ENCODE assay signal across 1 cellular context in the genomic region with DNA sequence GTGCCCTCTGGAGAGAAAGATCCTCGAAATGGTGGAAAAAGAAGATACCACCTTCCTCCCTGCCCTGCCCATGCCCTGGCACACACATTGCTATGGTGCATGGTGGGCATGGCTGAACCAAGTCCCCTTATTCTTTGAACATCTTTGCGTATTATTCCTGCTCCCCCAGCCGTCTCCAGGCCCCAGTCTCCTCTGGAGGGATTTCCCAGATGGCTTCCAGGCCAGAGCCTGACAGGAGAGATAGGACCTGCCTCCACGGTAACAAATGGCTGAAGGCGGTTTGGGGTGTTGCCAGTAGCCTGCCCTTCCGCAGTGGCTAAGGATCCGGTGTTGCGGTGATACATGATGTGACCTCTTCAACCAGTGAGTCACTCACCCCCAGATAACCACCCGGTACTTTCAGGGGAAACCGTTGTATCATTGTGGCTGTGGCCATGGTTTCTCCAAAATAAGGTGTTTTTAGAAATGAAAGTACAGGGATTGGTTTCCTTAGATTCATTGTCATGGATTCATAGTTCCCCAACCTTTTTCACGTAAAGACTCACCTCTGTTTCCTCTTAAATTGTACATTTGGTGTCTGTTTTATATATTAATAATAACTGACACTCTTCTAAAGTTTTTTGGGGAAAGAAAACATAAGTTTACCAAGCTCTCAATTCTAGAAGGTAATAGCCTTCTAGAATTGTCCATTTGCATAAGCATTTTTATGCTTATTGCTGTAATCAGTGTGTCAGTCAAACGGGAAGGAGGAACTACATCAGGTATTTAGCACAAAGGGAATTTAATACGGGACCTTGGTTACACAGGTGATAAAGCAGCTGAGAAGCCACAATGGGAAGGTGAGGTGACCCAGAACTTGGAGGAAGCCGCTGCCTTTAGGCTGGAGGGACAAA.
TF ChIP-seq lines count a peak whose summit lies in the region.

No MANE protein-coding gene starts in this region.

TF ChIP-seq in K562, 482 proteins besides CTCF, POLR2A, EP300 and RAD21 (continued from another document):
- TF ChIP-seq, protein P1, sequence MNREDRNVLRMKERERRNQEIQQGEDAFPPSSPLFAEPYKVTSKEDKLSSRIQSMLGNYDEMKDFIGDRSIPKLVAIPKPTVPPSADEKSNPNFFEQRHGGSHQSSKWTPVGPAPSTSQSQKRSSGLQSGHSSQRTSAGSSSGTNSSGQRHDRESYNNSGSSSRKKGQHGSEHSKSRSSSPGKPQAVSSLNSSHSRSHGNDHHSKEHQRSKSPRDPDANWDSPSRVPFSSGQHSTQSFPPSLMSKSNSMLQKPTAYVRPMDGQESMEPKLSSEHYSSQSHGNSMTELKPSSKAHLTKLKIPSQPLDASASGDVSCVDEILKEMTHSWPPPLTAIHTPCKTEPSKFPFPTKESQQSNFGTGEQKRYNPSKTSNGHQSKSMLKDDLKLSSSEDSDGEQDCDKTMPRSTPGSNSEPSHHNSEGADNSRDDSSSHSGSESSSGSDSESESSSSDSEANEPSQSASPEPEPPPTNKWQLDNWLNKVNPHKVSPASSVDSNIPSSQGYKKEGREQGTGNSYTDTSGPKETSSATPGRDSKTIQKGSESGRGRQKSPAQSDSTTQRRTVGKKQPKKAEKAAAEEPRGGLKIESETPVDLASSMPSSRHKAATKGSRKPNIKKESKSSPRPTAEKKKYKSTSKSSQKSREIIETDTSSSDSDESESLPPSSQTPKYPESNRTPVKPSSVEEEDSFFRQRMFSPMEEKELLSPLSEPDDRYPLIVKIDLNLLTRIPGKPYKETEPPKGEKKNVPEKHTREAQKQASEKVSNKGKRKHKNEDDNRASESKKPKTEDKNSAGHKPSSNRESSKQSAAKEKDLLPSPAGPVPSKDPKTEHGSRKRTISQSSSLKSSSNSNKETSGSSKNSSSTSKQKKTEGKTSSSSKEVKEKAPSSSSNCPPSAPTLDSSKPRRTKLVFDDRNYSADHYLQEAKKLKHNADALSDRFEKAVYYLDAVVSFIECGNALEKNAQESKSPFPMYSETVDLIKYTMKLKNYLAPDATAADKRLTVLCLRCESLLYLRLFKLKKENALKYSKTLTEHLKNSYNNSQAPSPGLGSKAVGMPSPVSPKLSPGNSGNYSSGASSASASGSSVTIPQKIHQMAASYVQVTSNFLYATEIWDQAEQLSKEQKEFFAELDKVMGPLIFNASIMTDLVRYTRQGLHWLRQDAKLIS (CRISPR knock-in tag; IDR thresholded peaks at IDR 0.05) = 0 out of 2 replicates have a peak, but pooled peaks have one; percentile 23
- TF ChIP-seq NCOA2 (IDR thresholded peaks at IDR 0.05; ENCODE audit: partially characterized antibody in 2 of 2) (no peak), ZNF239 (CRISPR knock-in tag; IDR thresholded peaks at IDR 0.05) (peak; percentile 65), PYGO2 (tag; IDR thresholded peaks at IDR 0.05) (peak; percentile 77), HBP1 (CRISPR knock-in tag; IDR thresholded peaks at IDR 0.05) (peak; percentile 85), MAZ (CRISPR knock-in tag; conservative IDR thresholded peaks at IDR 0.05 in 1 of 2, IDR thresholded peaks at IDR 0.05 in 1 of 2) (peak; percentile 64 to 81; a peak in 3 of 4 replicates), ZNF830 (CRISPR knock-in tag; IDR thresholded peaks at IDR 0.05) (no peak), BRD9 (IDR thresholded peaks at IDR 0.05; ENCODE audit: low read depth, partially characterized antibody) (peak; percentile 65), RHOXF2B (CRISPR knock-in tag; conservative IDR thresholded peaks at IDR 0.05) (no peak), ARID3B (CRISPR knock-in tag; IDR thresholded peaks at IDR 0.05; ENCODE audit: borderline replicate concordance) (no peak), FOXP1 (CRISPR knock-in tag; IDR thresholded peaks at IDR 0.05) (no peak; the same call in 1 of the 2 replicates), ZNF274 (IDR thresholded peaks at IDR 0.05; ENCODE audit: borderline replicate concordance, low read depth, low read length) (no peak; the same call in 1 of the 2 replicates), KHSRP (IDR thresholded peaks at IDR 0.05) (peak; percentile 48; the same call in 1 of the 2 replicates), MTA1 (IDR thresholded peaks at IDR 0.05; ENCODE audit: borderline replicate concordance) (peak; percentile 74; the same call in 1 of the 2 replicates), SFPQ (IDR thresholded peaks at IDR 0.05; ENCODE audit: low read depth, low read length) (no peak), ZNF431 (CRISPR knock-in tag; IDR thresholded peaks at IDR 0.05) (no peak; the same call in 1 of the 2 replicates), MAFG (tag; conservative IDR thresholded peaks at IDR 0.05) (peak; percentile 76), ZNF79 (CRISPR knock-in tag; IDR thresholded peaks at IDR 0.05; ENCODE audit: low read depth) (peak; percentile 35; the same call in 1 of the 2 replicates), ZNF561 (CRISPR knock-in tag; conservative IDR thresholded peaks at IDR 0.05) (no peak), FOS (IDR thresholded peaks at IDR 0.05; ENCODE audit: extremely low read depth, insufficient read length) (peak; percentile 79)
- TF ChIP-seq, protein P2, sequence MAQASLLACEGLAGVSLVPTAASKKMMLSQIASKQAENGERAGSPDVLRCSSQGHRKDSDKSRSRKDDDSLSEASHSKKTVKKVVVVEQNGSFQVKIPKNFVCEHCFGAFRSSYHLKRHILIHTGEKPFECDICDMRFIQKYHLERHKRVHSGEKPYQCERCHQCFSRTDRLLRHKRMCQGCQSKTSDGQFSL (CRISPR knock-in tag; IDR thresholded peaks at IDR 0.05) = no peak
- TF ChIP-seq, protein P2 (tag; IDR thresholded peaks at IDR 0.05) = peak in 1 of 2 experiments; percentile 33; a peak in 1 of 4 replicates
- TF ChIP-seq, protein P3, sequence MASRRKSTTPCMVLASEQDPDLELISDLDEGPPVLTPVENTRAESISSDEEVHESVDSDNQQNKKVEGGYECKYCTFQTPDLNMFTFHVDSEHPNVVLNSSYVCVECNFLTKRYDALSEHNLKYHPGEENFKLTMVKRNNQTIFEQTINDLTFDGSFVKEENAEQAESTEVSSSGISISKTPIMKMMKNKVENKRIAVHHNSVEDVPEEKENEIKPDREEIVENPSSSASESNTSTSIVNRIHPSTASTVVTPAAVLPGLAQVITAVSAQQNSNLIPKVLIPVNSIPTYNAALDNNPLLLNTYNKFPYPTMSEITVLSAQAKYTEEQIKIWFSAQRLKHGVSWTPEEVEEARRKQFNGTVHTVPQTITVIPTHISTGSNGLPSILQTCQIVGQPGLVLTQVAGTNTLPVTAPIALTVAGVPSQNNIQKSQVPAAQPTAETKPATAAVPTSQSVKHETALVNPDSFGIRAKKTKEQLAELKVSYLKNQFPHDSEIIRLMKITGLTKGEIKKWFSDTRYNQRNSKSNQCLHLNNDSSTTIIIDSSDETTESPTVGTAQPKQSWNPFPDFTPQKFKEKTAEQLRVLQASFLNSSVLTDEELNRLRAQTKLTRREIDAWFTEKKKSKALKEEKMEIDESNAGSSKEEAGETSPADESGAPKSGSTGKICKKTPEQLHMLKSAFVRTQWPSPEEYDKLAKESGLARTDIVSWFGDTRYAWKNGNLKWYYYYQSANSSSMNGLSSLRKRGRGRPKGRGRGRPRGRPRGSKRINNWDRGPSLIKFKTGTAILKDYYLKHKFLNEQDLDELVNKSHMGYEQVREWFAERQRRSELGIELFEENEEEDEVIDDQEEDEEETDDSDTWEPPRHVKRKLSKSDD (conservative IDR thresholded peaks at IDR 0.05; ENCODE audit: low read length) = peak; percentile 84; the same call in 1 of the 2 replicates
- TF ChIP-seq, protein P4, sequence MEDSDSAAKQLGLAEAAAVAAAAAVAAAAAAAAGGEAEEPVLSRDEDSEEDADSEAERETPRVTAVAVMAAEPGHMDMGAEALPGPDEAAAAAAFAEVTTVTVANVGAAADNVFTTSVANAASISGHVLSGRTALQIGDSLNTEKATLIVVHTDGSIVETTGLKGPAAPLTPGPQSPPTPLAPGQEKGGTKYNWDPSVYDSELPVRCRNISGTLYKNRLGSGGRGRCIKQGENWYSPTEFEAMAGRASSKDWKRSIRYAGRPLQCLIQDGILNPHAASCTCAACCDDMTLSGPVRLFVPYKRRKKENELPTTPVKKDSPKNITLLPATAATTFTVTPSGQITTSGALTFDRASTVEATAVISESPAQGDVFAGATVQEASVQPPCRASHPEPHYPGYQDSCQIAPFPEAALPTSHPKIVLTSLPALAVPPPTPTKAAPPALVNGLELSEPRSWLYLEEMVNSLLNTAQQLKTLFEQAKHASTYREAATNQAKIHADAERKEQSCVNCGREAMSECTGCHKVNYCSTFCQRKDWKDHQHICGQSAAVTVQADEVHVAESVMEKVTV (CRISPR knock-in tag; IDR thresholded peaks at IDR 0.05) = peak; percentile 15; the same call in 1 of the 2 replicates
- TF ChIP-seq, protein P5, sequence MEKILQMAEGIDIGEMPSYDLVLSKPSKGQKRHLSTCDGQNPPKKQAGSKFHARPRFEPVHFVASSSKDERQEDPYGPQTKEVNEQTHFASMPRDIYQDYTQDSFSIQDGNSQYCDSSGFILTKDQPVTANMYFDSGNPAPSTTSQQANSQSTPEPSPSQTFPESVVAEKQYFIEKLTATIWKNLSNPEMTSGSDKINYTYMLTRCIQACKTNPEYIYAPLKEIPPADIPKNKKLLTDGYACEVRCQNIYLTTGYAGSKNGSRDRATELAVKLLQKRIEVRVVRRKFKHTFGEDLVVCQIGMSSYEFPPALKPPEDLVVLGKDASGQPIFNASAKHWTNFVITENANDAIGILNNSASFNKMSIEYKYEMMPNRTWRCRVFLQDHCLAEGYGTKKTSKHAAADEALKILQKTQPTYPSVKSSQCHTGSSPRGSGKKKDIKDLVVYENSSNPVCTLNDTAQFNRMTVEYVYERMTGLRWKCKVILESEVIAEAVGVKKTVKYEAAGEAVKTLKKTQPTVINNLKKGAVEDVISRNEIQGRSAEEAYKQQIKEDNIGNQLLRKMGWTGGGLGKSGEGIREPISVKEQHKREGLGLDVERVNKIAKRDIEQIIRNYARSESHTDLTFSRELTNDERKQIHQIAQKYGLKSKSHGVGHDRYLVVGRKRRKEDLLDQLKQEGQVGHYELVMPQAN (IDR thresholded peaks at IDR 0.05; ENCODE audit: borderline replicate concordance) = 0 out of 2 replicates have a peak, but pooled peaks have one; percentile 10
- TF ChIP-seq, protein P6, sequence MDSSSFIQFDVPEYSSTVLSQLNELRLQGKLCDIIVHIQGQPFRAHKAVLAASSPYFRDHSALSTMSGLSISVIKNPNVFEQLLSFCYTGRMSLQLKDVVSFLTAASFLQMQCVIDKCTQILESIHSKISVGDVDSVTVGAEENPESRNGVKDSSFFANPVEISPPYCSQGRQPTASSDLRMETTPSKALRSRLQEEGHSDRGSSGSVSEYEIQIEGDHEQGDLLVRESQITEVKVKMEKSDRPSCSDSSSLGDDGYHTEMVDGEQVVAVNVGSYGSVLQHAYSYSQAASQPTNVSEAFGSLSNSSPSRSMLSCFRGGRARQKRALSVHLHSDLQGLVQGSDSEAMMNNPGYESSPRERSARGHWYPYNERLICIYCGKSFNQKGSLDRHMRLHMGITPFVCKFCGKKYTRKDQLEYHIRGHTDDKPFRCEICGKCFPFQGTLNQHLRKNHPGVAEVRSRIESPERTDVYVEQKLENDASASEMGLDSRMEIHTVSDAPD (CRISPR knock-in tag; IDR thresholded peaks at IDR 0.05) = peak; percentile 45
